ENCODE assay signal across 32 cellular contexts in genomic region chr11:114039551-114039950, GRCh38. TPM values are rescaled to one million over a fixed set of nuclear protein-coding genes. Genes with fewer than 3 reads are reported as not detected.
"Had no signal": no experiment of that assay in that cellular context is flagged by ENCODE, and none has a peak within 500 bp of the region (broad histone marks: within the 10 kb centered on the region; RNA-seq: fewer than 3 reads in every experiment).

No MANE protein-coding gene starts in this region.

- DNase-seq: activated CD4-positive, alpha-beta memory T cell treated with anti-CD3 and anti-CD28 coated beads, Interleukin-2, amount 10 ng/mL, durations not matched to agents 7 days and 5 days; activated CD4-positive, alpha-beta T cell treated with anti-CD3 and anti-CD28 coated beads, Interleukin-2, amount 10 ng/mL, durations not matched to agents 24 days and 14 days; activated CD4-positive, CD25-positive, alpha-beta regulatory T cell treated with anti-CD3 and anti-CD28 coated beads, Interleukin-2, amount 50 U/mL, for 72 hours; activated CD8-positive, alpha-beta memory T cell treated with anti-CD3 and anti-CD28 coated beads, Interleukin-2, amount 50 U/mL, for 48 hours; activated naive CD8-positive, alpha-beta T cell treated with anti-CD3 and anti-CD28 coated beads, Interleukin-2, amount 50 U/mL, for 24 hours; activated T-cell treated with anti-CD3 and anti-CD28 coated beads, Interleukin-2, amount 50 U/mL, for 24 hours; anterior cingulate cortex; colonic mucosa; effector CD8-positive, alpha-beta T cell; heart left ventricle; kidney glomerular epithelial cell; lower lobe of right lung; mesendoderm; posterior cingulate gyrus; retina; stimulated activated CD4-positive, alpha-beta T cell treated with anti-CD3 and anti-CD28 coated beads, Interleukin-1b, Interleukin-23, amount 100 ng/mL, for 48 hours; stimulated activated CD4-positive, alpha-beta T cell treated with anti-CD3 and anti-CD28 coated beads, Interleukin-4, amount 100 ng/mL, for 4 hours; stimulated activated CD8-positive, alpha-beta memory T cell treated with anti-CD3 and anti-CD28 coated beads, Interleukin-4, amount 100 ng/mL, for 48 hours; stimulated activated naive CD8-positive, alpha-beta T cell treated with anti-CD3 and anti-CD28 coated beads, Interleukin-15, amount 100 ng/mL, for 72 hours; substantia nigra; SW 1271; T1000; upper lobe of left lung had no signal

- H3K27me3 ChIP-seq: colonic mucosa, heart left ventricle, upper lobe of left lung had no signal

- H3K9me3 ChIP-seq: colonic mucosa, lower lobe of right lung had no signal

- H3K4me3 ChIP-seq: colonic mucosa, heart left ventricle, lower lobe of right lung, smooth muscle cell, upper lobe of left lung had no signal

- H3K36me3 Mint-ChIP-seq: activated naive CD4-positive, alpha-beta T cell treated with anti-CD3 and anti-CD28 coated beads, Interleukin-2, amount 50 U/mL, for 24 hours; natural killer cell treated with Interleukin-12 subunit alpha and Interleukin-12 subunit beta and Interleukin-15 and Interleukin-18, amount 100 ng/mL, for 72 hours; stimulated activated memory B cell treated with anti-CD40 and anti-IgM and Interleukin-4, amounts not matched to agents 10 μg/mL and 1 μg/mL and 100 μg/mL, for 72 hours had no signal

- H3K36me3 ChIP-seq: colonic mucosa, heart left ventricle, lower lobe of right lung, upper lobe of left lung had no signal

- H3K9me3 Mint-ChIP-seq: activated naive CD4-positive, alpha-beta T cell treated with anti-CD3 and anti-CD28 coated beads, Interleukin-2, amount 50 U/mL, for 24 hours; activated naive CD8-positive, alpha-beta T cell treated with anti-CD3 and anti-CD28 coated beads, Interleukin-2, amount 50 U/mL, for 24 hours; activated T-cell treated with anti-CD3 and anti-CD28 coated beads, Interleukin-2, amount 50 U/mL, for 24 hours; activated T-helper 2 cell treated with anti-CD3 and anti-CD28 coated beads, Interferon-gamma antibody, Interleukin-2, Interleukin-4, amounts not matched to agents 10 μg/mL and 5 μg/mL and 100 μg/mL, durations not matched to agents 14 hours and 24 hours and 36 hours; natural killer cell treated with Interleukin-12 subunit alpha and Interleukin-12 subunit beta and Interleukin-15 and Interleukin-18, amount 100 ng/mL, for 72 hours; stimulated activated memory B cell treated with anti-CD40 and anti-IgM and Interleukin-4, amounts not matched to agents 10 μg/mL and 1 μg/mL and 100 μg/mL, for 72 hours; stimulated activated naive CD8-positive, alpha-beta T cell treated with anti-CD3 and anti-CD28 coated beads, Interleukin-15, amount 100 ng/mL, for 72 hours had no signal

- H3K27ac Mint-ChIP-seq: activated CD4-positive, alpha-beta memory T cell treated with anti-CD3 and anti-CD28 coated beads, Interleukin-2, amount 10 ng/mL, durations not matched to agents 7 days and 5 days; activated CD4-positive, alpha-beta T cell treated with anti-CD3 and anti-CD28 coated beads, Interleukin-2, amount 10 ng/mL, durations not matched to agents 24 days and 14 days; activated naive CD4-positive, alpha-beta T cell treated with anti-CD3 and anti-CD28 coated beads, Interleukin-2, amount 50 U/mL, for 24 hours; activated naive CD8-positive, alpha-beta T cell treated with anti-CD3 and anti-CD28 coated beads, Interleukin-2, amount 50 U/mL, for 24 hours; activated T-cell treated with anti-CD3 and anti-CD28 coated beads, Interleukin-2, amount 50 U/mL, for 24 hours; activated T-helper 2 cell treated with anti-CD3 and anti-CD28 coated beads, Interferon-gamma antibody, Interleukin-2, Interleukin-4, amounts not matched to agents 10 μg/mL and 5 μg/mL and 100 μg/mL, durations not matched to agents 14 hours and 24 hours and 36 hours; natural killer cell treated with Interleukin-12 subunit alpha and Interleukin-12 subunit beta and Interleukin-15 and Interleukin-18, amount 100 ng/mL, for 72 hours; stimulated activated memory B cell treated with anti-CD40 and anti-IgM and Interleukin-4, amounts not matched to agents 10 μg/mL and 1 μg/mL and 100 μg/mL, for 72 hours; stimulated activated naive CD8-positive, alpha-beta T cell treated with anti-CD3 and anti-CD28 coated beads, Interleukin-15, amount 100 ng/mL, for 72 hours; T-helper 1 cell treated with Interleukin-12 subunit alpha and Interleukin-12 subunit beta and Interleukin-4 antibody, amounts not matched to agents 30 μg/mL and 1 μg/mL, for 36 hours had no signal

- H3K4me3 Mint-ChIP-seq: activated CD4-positive, alpha-beta memory T cell treated with anti-CD3 and anti-CD28 coated beads, Interleukin-2, amount 10 ng/mL, durations not matched to agents 7 days and 5 days; activated CD4-positive, alpha-beta T cell treated with anti-CD3 and anti-CD28 coated beads, Interleukin-2, amount 10 ng/mL, durations not matched to agents 24 days and 14 days; activated naive CD4-positive, alpha-beta T cell treated with anti-CD3 and anti-CD28 coated beads, Interleukin-2, amount 50 U/mL, for 24 hours; activated naive CD8-positive, alpha-beta T cell treated with anti-CD3 and anti-CD28 coated beads, Interleukin-2, amount 50 U/mL, for 24 hours; activated T-cell treated with anti-CD3 and anti-CD28 coated beads, Interleukin-2, amount 50 U/mL, for 24 hours; natural killer cell treated with Interleukin-12 subunit alpha and Interleukin-12 subunit beta and Interleukin-15 and Interleukin-18, amount 100 ng/mL, for 72 hours; stimulated activated memory B cell treated with anti-CD40 and anti-IgM and Interleukin-4, amounts not matched to agents 10 μg/mL and 1 μg/mL and 100 μg/mL, for 72 hours; stimulated activated naive CD8-positive, alpha-beta T cell treated with anti-CD3 and anti-CD28 coated beads, Interleukin-15, amount 100 ng/mL, for 72 hours; T-helper 1 cell treated with Interleukin-12 subunit alpha and Interleukin-12 subunit beta and Interleukin-4 antibody, amounts not matched to agents 30 μg/mL and 1 μg/mL, for 36 hours had no signal

- H3K27ac ChIP-seq: colonic mucosa, epithelial cell of prostate, lower lobe of right lung, upper lobe of left lung had no signal

- ATAC-seq: activated naive CD8-positive, alpha-beta T cell treated with anti-CD3 and anti-CD28 coated beads, Interleukin-2, amount 50 U/mL, for 24 hours; heart left ventricle; left lobe of liver; lower lobe of right lung; natural killer cell treated with Interleukin-12 subunit alpha and Interleukin-12 subunit beta and Interleukin-15 and Interleukin-18, amount 100 ng/mL, for 72 hours; sciatic nerve; stimulated activated memory B cell treated with anti-CD40 and anti-IgM and Interleukin-4, amounts not matched to agents 10 μg/mL and 1 μg/mL and 100 μg/mL, for 72 hours; stimulated activated naive CD8-positive, alpha-beta T cell treated with anti-CD3 and anti-CD28 coated beads, Interleukin-15, amount 100 ng/mL, for 72 hours had no signal

- H3K27me3 Mint-ChIP-seq: activated naive CD8-positive, alpha-beta T cell treated with anti-CD3 and anti-CD28 coated beads, Interleukin-2, amount 50 U/mL, for 24 hours had no signal

RNA-seq across cellular contexts. Expression of gene ZBTB16, which starts 20.0 kb away (rescaled TPM):
- total RNA-seq: smooth muscle cell had no signal
